1 cellular context compared by ENCODE assay signal in the genomic region with DNA sequence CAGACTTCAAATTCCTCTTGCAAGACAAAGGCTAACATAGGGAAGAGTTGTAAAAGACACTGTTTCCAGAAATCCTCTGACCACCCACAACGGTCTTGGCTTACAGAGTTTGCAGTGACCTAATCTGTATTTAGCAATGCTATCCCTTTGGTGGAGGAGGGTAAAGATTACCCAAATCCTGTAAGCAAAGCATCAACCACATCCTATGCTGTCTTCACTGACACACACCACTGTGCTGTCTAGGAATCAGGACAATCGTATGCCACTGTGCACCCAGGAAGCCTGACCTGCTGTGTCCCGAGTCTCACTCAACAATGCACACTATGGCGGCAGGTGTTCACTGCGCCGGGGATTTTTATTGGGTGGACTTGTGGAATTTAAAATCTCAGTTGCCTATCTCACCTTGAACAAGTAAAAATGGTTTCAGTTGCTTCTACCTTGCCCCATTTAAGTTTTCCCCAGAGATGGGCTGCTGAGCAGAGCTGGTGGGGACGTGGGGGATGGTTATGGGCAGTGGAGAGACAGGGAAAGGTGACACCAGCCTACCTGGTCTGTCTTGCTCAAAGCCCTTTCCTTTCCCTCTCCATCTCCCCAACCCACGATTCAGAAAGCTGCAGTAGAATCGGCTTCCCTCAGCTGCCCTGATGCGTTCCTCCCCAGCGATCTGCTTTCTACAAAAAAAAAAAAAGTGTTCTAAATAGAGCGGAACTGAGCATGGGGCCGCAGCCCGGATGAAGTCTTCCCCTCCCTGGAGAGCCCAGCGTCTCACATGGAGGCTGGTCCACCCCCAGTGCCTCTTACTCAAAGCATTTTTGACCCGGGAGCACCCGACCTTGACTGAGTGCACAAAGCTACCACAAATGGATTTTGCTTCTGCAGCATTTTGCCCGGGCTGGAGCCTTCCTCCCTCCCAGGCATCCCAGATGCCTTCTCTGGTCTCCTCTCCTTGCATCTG.
TF ChIP-seq lines count a peak whose summit lies in the region.

No MANE protein-coding gene starts in this region.

TF ChIP-seq in A549, 52 proteins besides CTCF, POLR2A, EP300 and RAD21 (continued from another document):
- TF ChIP-seq, protein P1, sequence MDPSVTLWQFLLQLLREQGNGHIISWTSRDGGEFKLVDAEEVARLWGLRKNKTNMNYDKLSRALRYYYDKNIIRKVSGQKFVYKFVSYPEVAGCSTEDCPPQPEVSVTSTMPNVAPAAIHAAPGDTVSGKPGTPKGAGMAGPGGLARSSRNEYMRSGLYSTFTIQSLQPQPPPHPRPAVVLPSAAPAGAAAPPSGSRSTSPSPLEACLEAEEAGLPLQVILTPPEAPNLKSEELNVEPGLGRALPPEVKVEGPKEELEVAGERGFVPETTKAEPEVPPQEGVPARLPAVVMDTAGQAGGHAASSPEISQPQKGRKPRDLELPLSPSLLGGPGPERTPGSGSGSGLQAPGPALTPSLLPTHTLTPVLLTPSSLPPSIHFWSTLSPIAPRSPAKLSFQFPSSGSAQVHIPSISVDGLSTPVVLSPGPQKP (IDR thresholded peaks at IDR 0.05; ENCODE audit: low read depth, low read length), result no peak
- TF ChIP-seq RNF2 (IDR thresholded peaks at IDR 0.05; ENCODE audit: borderline replicate concordance, low read depth) (no peak), HDAC2 (IDR thresholded peaks at IDR 0.05) (no peak), JUNB (IDR thresholded peaks at IDR 0.05) (peak; percentile 84), ESRRA (IDR thresholded peaks at IDR 0.05; ENCODE audit: borderline replicate concordance, low read length) (no peak), MAFK (IDR thresholded peaks at IDR 0.05; ENCODE audit: partially characterized antibody) (peak; percentile 20), FOSL2 (IDR thresholded peaks at IDR 0.05) (peak; percentile 66; the same call in 1 of the 2 replicates), FOSL2 (CRISPR knock-in tag; IDR thresholded peaks at IDR 0.05) (no peak), EHMT2 (IDR thresholded peaks at IDR 0.05; ENCODE audit: low read depth) (no peak), GATA3 (IDR thresholded peaks at IDR 0.05; ENCODE audit: borderline replicate concordance) (no peak), KDM5A (IDR thresholded peaks at IDR 0.05) (no peak), RARB (CRISPR knock-in tag; IDR thresholded peaks at IDR 0.05) (no peak), NR3C1 (IDR thresholded peaks at IDR 0.05) (no peak), CHD4 (IDR thresholded peaks at IDR 0.05; ENCODE audit: borderline replicate concordance) (no peak), NPAS2 (CRISPR knock-in tag; IDR thresholded peaks at IDR 0.05; ENCODE audit: borderline replicate concordance) (no peak), CBX8 (IDR thresholded peaks at IDR 0.05) (no peak), HEYL (CRISPR knock-in tag; IDR thresholded peaks at IDR 0.05) (no peak), EHF (CRISPR knock-in tag; IDR thresholded peaks at IDR 0.05) (no peak), POLR2AphosphoS2 (conservative IDR thresholded peaks at IDR 0.05; ENCODE audit: low read length) (peak; percentile 74; the same call in 1 of the 2 replicates), KDM1A (IDR thresholded peaks at IDR 0.05; ENCODE audit: low read depth) (no peak), BHLHE40 (IDR thresholded peaks at IDR 0.05; ENCODE audit: low read depth, low read length) (no peak), RCOR1 (IDR thresholded peaks at IDR 0.05; ENCODE audit: low read depth, low read length) (no peak), ZFP36 (IDR thresholded peaks at IDR 0.05; ENCODE audit: borderline replicate concordance, partially characterized antibody) (no peak), SREBF2 (IDR thresholded peaks at IDR 0.05) (no peak), NFE2L2 (conservative IDR thresholded peaks at IDR 0.05; ENCODE audit: low read length) (no peak), CHD2 (IDR thresholded peaks at IDR 0.05; ENCODE audit: low read length, partially characterized antibody) (no peak), ZSCAN20 (CRISPR knock-in tag; IDR thresholded peaks at IDR 0.05) (no peak), CBX2 (IDR thresholded peaks at IDR 0.05; ENCODE audit: borderline replicate concordance, low read depth) (no peak)
- TF ChIP-seq, protein P2, sequence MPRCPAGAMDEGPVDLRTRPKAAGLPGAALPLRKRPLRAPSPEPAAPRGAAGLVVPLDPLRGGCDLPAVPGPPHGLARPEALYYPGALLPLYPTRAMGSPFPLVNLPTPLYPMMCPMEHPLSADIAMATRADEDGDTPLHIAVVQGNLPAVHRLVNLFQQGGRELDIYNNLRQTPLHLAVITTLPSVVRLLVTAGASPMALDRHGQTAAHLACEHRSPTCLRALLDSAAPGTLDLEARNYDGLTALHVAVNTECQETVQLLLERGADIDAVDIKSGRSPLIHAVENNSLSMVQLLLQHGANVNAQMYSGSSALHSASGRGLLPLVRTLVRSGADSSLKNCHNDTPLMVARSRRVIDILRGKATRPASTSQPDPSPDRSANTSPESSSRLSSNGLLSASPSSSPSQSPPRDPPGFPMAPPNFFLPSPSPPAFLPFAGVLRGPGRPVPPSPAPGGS (IDR thresholded peaks at IDR 0.05), result peak; percentile 83; the same call in 1 of the 3 replicates
- TF ChIP-seq, protein P3, sequence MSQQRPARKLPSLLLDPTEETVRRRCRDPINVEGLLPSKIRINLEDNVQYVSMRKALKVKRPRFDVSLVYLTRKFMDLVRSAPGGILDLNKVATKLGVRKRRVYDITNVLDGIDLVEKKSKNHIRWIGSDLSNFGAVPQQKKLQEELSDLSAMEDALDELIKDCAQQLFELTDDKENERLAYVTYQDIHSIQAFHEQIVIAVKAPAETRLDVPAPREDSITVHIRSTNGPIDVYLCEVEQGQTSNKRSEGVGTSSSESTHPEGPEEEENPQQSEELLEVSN (IDR thresholded peaks at IDR 0.05; ENCODE audit: borderline replicate concordance, low read depth), result no peak
- TF ChIP-seq, protein P4, sequence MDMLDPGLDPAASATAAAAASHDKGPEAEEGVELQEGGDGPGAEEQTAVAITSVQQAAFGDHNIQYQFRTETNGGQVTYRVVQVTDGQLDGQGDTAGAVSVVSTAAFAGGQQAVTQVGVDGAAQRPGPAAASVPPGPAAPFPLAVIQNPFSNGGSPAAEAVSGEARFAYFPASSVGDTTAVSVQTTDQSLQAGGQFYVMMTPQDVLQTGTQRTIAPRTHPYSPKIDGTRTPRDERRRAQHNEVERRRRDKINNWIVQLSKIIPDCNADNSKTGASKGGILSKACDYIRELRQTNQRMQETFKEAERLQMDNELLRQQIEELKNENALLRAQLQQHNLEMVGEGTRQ (IDR thresholded peaks at IDR 0.05), result no peak
